In the genomic region with DNA sequence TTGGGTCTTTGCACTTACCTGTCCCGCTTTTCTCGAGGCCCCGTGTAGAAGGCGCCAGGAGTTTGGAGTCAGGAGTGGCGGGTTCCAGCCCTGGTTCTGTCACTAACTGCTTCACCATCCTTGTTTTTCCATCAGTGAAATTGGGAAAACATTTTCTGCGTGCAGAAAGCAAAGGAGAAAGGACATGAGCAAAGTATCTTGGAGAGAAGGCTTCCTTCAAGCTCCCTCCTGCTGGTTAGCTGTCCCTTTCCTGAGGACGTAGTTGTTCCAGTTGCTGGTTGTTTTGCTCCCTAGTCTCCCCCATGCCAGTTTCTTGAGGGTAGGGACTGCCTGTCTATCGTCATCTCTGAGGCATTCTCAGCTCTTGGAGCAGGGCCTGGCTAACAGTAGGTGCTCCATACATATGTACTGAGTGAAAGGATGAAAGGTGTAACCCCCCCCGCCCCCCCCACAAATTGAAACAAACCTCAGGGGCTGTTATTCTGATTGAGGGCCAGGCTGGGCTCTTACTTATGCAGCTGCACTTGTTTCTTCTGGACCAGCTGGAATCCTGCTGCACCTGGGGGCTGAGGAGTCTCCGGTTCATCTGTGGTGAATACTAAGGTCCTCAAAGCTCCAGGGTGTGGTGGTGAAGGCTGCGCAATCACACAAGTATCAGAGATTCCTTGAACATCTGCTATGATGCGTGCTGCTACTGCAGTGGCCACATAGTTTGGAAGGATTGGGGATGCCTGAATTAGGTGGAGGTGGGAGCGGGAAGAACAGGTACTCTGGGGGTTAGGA, we compare ENCODE assay signal across 8 cellular contexts. TPM values are rescaled to one million over a fixed set of nuclear protein-coding genes. Genes with fewer than 3 reads are reported as not detected.
DNase-seq lines count a peak whose midpoint lies in the region; ATAC-seq, FAIRE-seq and TF ChIP-seq lines count a peak whose summit lies in the region.

No MANE protein-coding gene starts in this region.

- H3K27ac ChIP-seq in DOHH2 (ENCODE audit: low read depth, low read length) (peak overlapping the region; percentile 50), body of pancreas (peak overlapping the region; percentile 72 to 89 (median 83))

- intact Hi-C loops in body of pancreas (cut with DNase I) = no loop called here
- intact Hi-C loops in mucosa of descending colon (cut with DNase I, micrococcal nuclease) = no loop called here

- H3K79me2 ChIP-seq in DOHH2 (ENCODE audit: control insufficient read depth, low read length) = no peaks in the 10 kb centered on the region

- H3K9me2 ChIP-seq in DOHH2 (replicated peaks; ENCODE audit: control insufficient read depth, low read length) = no peaks in the 10 kb centered on the region

- FAIRE-seq in GM12892 (lab: Jason Lieb, UNC) = no peak

- H3K9me3 ChIP-seq in DOHH2 (ENCODE audit: control insufficient read depth, insufficient read depth, low read length) (no peaks in the 10 kb centered on the region), body of pancreas (no peaks in the 10 kb centered on the region), mucosa of descending colon (no peaks in the 10 kb centered on the region)

- H3K4me3 ChIP-seq in DOHH2 (ENCODE audit: low read length) = no peak overlapping the region
- peak overlapping the region; percentile 50 to 74 for H3K4me3 ChIP-seq in body of pancreas
- H3K4me3 ChIP-seq in mucosa of descending colon = peak overlapping the region; percentile 55

- no peak for DNase-seq in body of pancreas
- DNase-seq in mucosa of descending colon = no peak
- DNase-seq in NCI-H2171 treated with DMSO at 0.1 percent for 48 hours (lab: John Stamatoyannopoulos, UW) = no peak
- DNase-seq in RKO (ENCODE audit: low spot score) = no peak
- no peak for DNase-seq in GM12892 (ENCODE audit: insufficient read length)

- H3K36me3 ChIP-seq in DOHH2 (ENCODE audit: control insufficient read depth, low read length) (no peaks in the 10 kb centered on the region), body of pancreas (replicated peaks in 1 of 2; ENCODE audit: insufficient read depth in 1 of 2, low read depth in 2 of 2) (no peaks in the 10 kb centered on the region), mucosa of descending colon (ENCODE audit: low read depth) (no peaks in the 10 kb centered on the region)

- TF ChIP-seq POLR2A in body of pancreas (IDR thresholded peaks at IDR 0.05) = no peak
- no peak for TF ChIP-seq POLR2A in GM12892 (IDR thresholded peaks at IDR 0.05; ENCODE audit: low read depth, low read length)

- no peaks in the 10 kb centered on the region for H3F3A ChIP-seq in DOHH2 (ENCODE audit: control insufficient read depth, insufficient read depth)

- H3K27me3 ChIP-seq in DOHH2 (ENCODE audit: control insufficient read depth, low read length) (peaks cover 15% of the 10 kb centered on the region), body of pancreas (no peaks in the 10 kb centered on the region)

- peak overlapping the region; percentile 33 for H3K4me2 ChIP-seq in DOHH2 (ENCODE audit: low read length)

- ATAC-seq in HG03354 (IDR thresholded peaks at IDR 0.05; ENCODE audit: poor library complexity, severe bottlenecking, unreplicated experiment) (peak; percentile 15), body of pancreas (no peak), mucosa of descending colon (no peak), GM18870 (IDR thresholded peaks at IDR 0.05; ENCODE audit: unreplicated experiment) (no peak)

- H3K4me1 ChIP-seq in DOHH2 (ENCODE audit: control insufficient read depth, low read length) (peaks cover 28% of the 10 kb centered on the region), body of pancreas (peaks cover 60% of the 10 kb centered on the region), mucosa of descending colon (ENCODE audit: low read depth) (peaks cover 56% of the 10 kb centered on the region)

- no peak for TF ChIP-seq CTCF in DOHH2 (IDR thresholded peaks at IDR 0.05; ENCODE audit: low read depth, low read length, poor library complexity, severe bottlenecking)
- TF ChIP-seq CTCF in body of pancreas (IDR thresholded peaks at IDR 0.05) = peak in 1 of 7 experiments; percentile 0
- no peak for TF ChIP-seq CTCF in mucosa of descending colon (IDR thresholded peaks at IDR 0.05)

- H4K20me1 ChIP-seq in DOHH2 (ENCODE audit: control insufficient read depth, insufficient read depth, low read depth, low read length) = no peaks in the 10 kb centered on the region

- WGBS in body of pancreas, 2 donors = 20 to 28% methylated on average over 13 of the region's 13 CpGs

RNA-seq across cellular contexts. Expression of a gene that starts 1.0 kb away (rescaled TPM):
- total RNA-seq in body of pancreas (10 to 100 TPM; 40.2 to 51.6 TPM), mucosa of descending colon (10 to 100 TPM in 2 of 3 donors, 1 to 10 TPM in 1; 9.3 to 21.6 (median 19.2) TPM)
- polyA plus RNA-seq in GM12892 (2012; ENCODE audit: missing spikeins) = 11.5 TPM

RNA-seq across cellular contexts. Expression of a gene that starts 20.8 kb away (rescaled TPM):
- total RNA-seq in body of pancreas (10 to 100 TPM; 30.6 to 49.4 TPM), mucosa of descending colon (10 to 100 TPM; 50.8 to 56.4 (median 52.9) TPM)
- polyA plus RNA-seq in GM12892 (2012; ENCODE audit: missing spikeins) = 19.5 TPM
